Comparison of ENCODE assay signal across 10 cellular contexts in genomic region chr10:86958109-86958830, GRCh38. TPM values are rescaled to one million over a fixed set of nuclear protein-coding genes. Genes with fewer than 3 reads are reported as not detected.
A peak's percentile ranks its signal among the peaks of the same experiment; 100 is the strongest.
DNase-seq lines count a peak whose midpoint lies in the region; ATAC-seq and TF ChIP-seq lines count a peak whose summit lies in the region.
"Had no signal": no experiment of that assay in that cellular context is flagged by ENCODE, and none has a peak within 500 bp of the region (broad histone marks: within the 10 kb centered on the region; RNA-seq: fewer than 3 reads in every experiment).

Gene SNCG (plus strand): TSS chr10:86958599. CDS start chr10:86958698, 99 bp downstream.

- H3K4me3 ChIP-seq in choroid plexus epithelial cell (ENCODE audit: low read depth, low read length) (no peak within 1 kb of the TSS), lower lobe of right lung (peak within 1 kb of the TSS; percentile 54), thymus (ENCODE audit: low read length) (no peak within 1 kb of the TSS)

- H3K9me3 ChIP-seq in lower lobe of right lung, result no peaks in the 10 kb centered on the region
- H3K9me3 ChIP-seq in thymus (ENCODE audit: control insufficient read depth), result no peaks in the 10 kb centered on the region

- H3K27me3 ChIP-seq in lower lobe of right lung (ENCODE audit: low read depth) (no peaks in the 10 kb centered on the region), thymus (ENCODE audit: control insufficient read depth, insufficient read depth) (no peaks in the 10 kb centered on the region)

- peak within 1 kb of the TSS; percentile 81 for H3K27ac ChIP-seq in lower lobe of right lung
- no peak within 1 kb of the TSS for H3K27ac ChIP-seq in thymus (ENCODE audit: low read depth)

- DNase-seq in NCI-H1417 (lab: John Stamatoyannopoulos, UW) (peak in 2 of 3 experiments; percentile 48 to 63), NCI-H1417 treated with DMSO at 0.1 percent for 48 hours (lab: John Stamatoyannopoulos, UW) (no peak), choroid plexus epithelial cell (ENCODE audit: low read depth) (peak; percentile 32), lower lobe of right lung (no peak), T-helper 2 cell (no peak), COR-L47 (lab: John Stamatoyannopoulos, UW) (no peak), GM19238 (ENCODE audit: insufficient read length, low spot score) (no peak)
- DNase-seq: NCI-H1930 had no signal

- H3K4me1 ChIP-seq in lower lobe of right lung, result peaks cover 55% of the 10 kb centered on the region
- no peaks in the 10 kb centered on the region for H3K4me1 ChIP-seq in thymus (ENCODE audit: control insufficient read depth, insufficient read depth, low read length)

- H3K36me3 ChIP-seq in lower lobe of right lung (no peaks in the 10 kb centered on the region), thymus (ENCODE audit: control insufficient read depth, insufficient read depth) (no peaks in the 10 kb centered on the region)

- 71% methylated on average over 21 of the region's 21 CpGs for WGBS in thymus

- ATAC-seq in lower lobe of right lung, result no peak
- ATAC-seq: stimulated activated naive CD8-positive, alpha-beta T cell treated with anti-CD3 and anti-CD28 coated beads, Interleukin-15, amount 100 ng/mL, for 72 hours had no signal

- no peak for TF ChIP-seq CTCF in choroid plexus epithelial cell (conservative IDR thresholded peaks at IDR 0.05; ENCODE audit: low read depth, low read length)
- no peak for TF ChIP-seq CTCF in lower lobe of right lung (IDR thresholded peaks at IDR 0.05)

- intact Hi-C loops in lower lobe of right lung (cut with DNase I), result no loop called here

RNA-seq across cellular contexts. Expression of gene SNCG, which starts in this region (rescaled TPM):
- total RNA-seq in lower lobe of right lung, result 25.0 TPM
- polyA plus RNA-seq in thymus, result 69.4 TPM

Comparison
In these comparisons a context has a peak if more than half of its experiments do, and no peak if none do; other contexts are left out.
1. DNase-seq: peak in NCI-H1417 (2 of 3) and choroid plexus epithelial cell (single experiment); none in NCI-H1417 treated with DMSO at 0.1 percent for 48 hours (single experiment), lower lobe of right lung (single experiment), T-helper 2 cell (0 of 5), COR-L47 (single experiment) and GM19238 (single experiment).